In genomic region chr6:116144590-116144989, GRCh38 we compare ENCODE assay signal across 15 cellular contexts. TPM values are rescaled to one million over a fixed set of nuclear protein-coding genes. Genes with fewer than 3 reads are reported as not detected.
DNase-seq lines count a peak whose midpoint lies in the region; ATAC-seq and TF ChIP-seq lines count a peak whose summit lies in the region.
"Had no signal": no experiment of that assay in that cellular context is flagged by ENCODE, and none has a peak within 500 bp of the region (broad histone marks: within the 10 kb centered on the region; RNA-seq: fewer than 3 reads in every experiment).

No MANE protein-coding gene starts in this region.

- no peak overlapping the region for H3K4me3 Mint-ChIP-seq in osteocyte (ENCODE audit: unreplicated experiment)
- H3K4me3 Mint-ChIP-seq: naive B cell; stimulated activated naive B cell treated with anti-CD40 and anti-IgM and Interleukin-4, amounts not matched to agents 10 μg/mL and 1 μg/mL and 100 μg/mL, for 72 hours had no signal

- no peaks in the 10 kb centered on the region for H3K36me3 Mint-ChIP-seq in osteocyte (ENCODE audit: unreplicated experiment)
- H3K36me3 Mint-ChIP-seq: naive B cell had no signal

- no peak overlapping the region for H3K4me3 ChIP-seq in choroid plexus epithelial cell (ENCODE audit: low read depth, low read length)
- no peak overlapping the region for H3K4me3 ChIP-seq in H7 (ENCODE audit: insufficient read depth, low read depth, low read length)

- H3K36me3 ChIP-seq in H7 (replicated peaks; ENCODE audit: control insufficient read depth, insufficient read depth, low read length): no peaks in the 10 kb centered on the region

- H3K27me3 ChIP-seq in H7 (ENCODE audit: control insufficient read depth, insufficient read depth, low read length): no peaks in the 10 kb centered on the region

- TF ChIP-seq CTCF in choroid plexus epithelial cell (conservative IDR thresholded peaks at IDR 0.05; ENCODE audit: low read depth, low read length): no peak
- no peak for TF ChIP-seq CTCF in osteocyte (IDR thresholded peaks at IDR 0.05)

- H3K27ac Mint-ChIP-seq in osteocyte (ENCODE audit: unreplicated experiment): no peak overlapping the region
- H3K27ac Mint-ChIP-seq: stimulated activated naive B cell treated with anti-CD40 and anti-IgM and Interleukin-4, amounts not matched to agents 10 μg/mL and 1 μg/mL and 100 μg/mL, for 72 hours had no signal

- DNase-seq in ELR (ENCODE audit: low read depth) (peak; percentile 88), M059J (ENCODE audit: low read depth) (peak; percentile 83), choroid plexus epithelial cell (ENCODE audit: low read depth) (peak; percentile 93), myocyte (ENCODE audit: low read depth) (peak; percentile 98), H7 (no peak), osteocyte (ENCODE audit: extremely low spot score, unreplicated experiment) (no peak)
- DNase-seq in effector CD8-positive, alpha-beta T cell (lab: John Stamatoyannopoulos, UW): no peak
- DNase-seq: activated CD4-positive, CD25-positive, alpha-beta regulatory T cell treated with anti-CD3 and anti-CD28 coated beads, Interleukin-2, amount 50 U/mL, for 72 hours; activated effector memory CD4-positive, alpha-beta T cell treated with Interleukin-2 at 50 U/mL for 16 hours; cortex of kidney; naive B cell; NCI-H2171; stimulated activated CD4-positive, alpha-beta T cell treated with anti-CD3 and anti-CD28 coated beads, Interleukin-15, amount 100 ng/mL, for 24 hours; stimulated activated naive B cell treated with anti-CD40 and anti-IgM and Interleukin-4, amounts not matched to agents 10 μg/mL and 1 μg/mL and 100 μg/mL, for 72 hours had no signal

- no peaks in the 10 kb centered on the region for H3K9me3 Mint-ChIP-seq in osteocyte (ENCODE audit: unreplicated experiment)
- H3K9me3 Mint-ChIP-seq: naive B cell; stimulated activated naive B cell treated with anti-CD40 and anti-IgM and Interleukin-4, amounts not matched to agents 10 μg/mL and 1 μg/mL and 100 μg/mL, for 72 hours had no signal

- H3K27me3 Mint-ChIP-seq in osteocyte (ENCODE audit: unreplicated experiment): no peaks in the 10 kb centered on the region
- H3K27me3 Mint-ChIP-seq: naive B cell; stimulated activated naive B cell treated with anti-CD40 and anti-IgM and Interleukin-4, amounts not matched to agents 10 μg/mL and 1 μg/mL and 100 μg/mL, for 72 hours had no signal

- no peak for ATAC-seq in HG03139 (IDR thresholded peaks at IDR 0.05; ENCODE audit: unreplicated experiment)
- ATAC-seq: stimulated activated naive B cell treated with anti-CD40 and anti-IgM and Interleukin-4, amounts not matched to agents 10 μg/mL and 1 μg/mL and 100 μg/mL, for 72 hours had no signal

- peaks cover 28% of the 10 kb centered on the region for H3K4me1 Mint-ChIP-seq in osteocyte (ENCODE audit: unreplicated experiment)
- H3K4me1 Mint-ChIP-seq: naive B cell; stimulated activated naive B cell treated with anti-CD40 and anti-IgM and Interleukin-4, amounts not matched to agents 10 μg/mL and 1 μg/mL and 100 μg/mL, for 72 hours had no signal

RNA-seq across cellular contexts. Expression of gene COL10A1, which starts 18.7 kb away (rescaled TPM):
- total RNA-seq in M059J (2014; rRNA removed; shearing (Covaris generic)): 0.10 TPM in 1 of 2 replicates, not detected in the other
- 1.9 and 2.8 TPM in 2 replicates for total RNA-seq in myocyte
- 18.3 TPM for polyA plus RNA-seq in myocyte (2012)
- 0.04 TPM in 1 of 2 replicates, not detected in the other for total RNA-seq in H7 (2014; rRNA removed; shearing (Covaris generic))
- total RNA-seq in osteocyte: not detected in 2 replicates

RNA-seq across cellular contexts. Expression of gene NT5DC1, which starts 43.9 kb away (rescaled TPM):
- total RNA-seq in M059J (2014; rRNA removed; shearing (Covaris generic)): 7.4 and 11.7 TPM in 2 replicates
- total RNA-seq in myocyte (13.1 and 13.2 TPM in 2 replicates), osteocyte (16.0 TPM in 2 replicates)
- 19.1 TPM for polyA plus RNA-seq in myocyte (2012)
- 13.0 and 18.8 TPM in 2 replicates for total RNA-seq in H7 (2014; rRNA removed; shearing (Covaris generic))

Comparison
In these comparisons a context has a peak if more than half of its experiments do, and no peak if none do; other contexts are left out.
1. DNase-seq: peak in ELR (single experiment), M059J (single experiment), choroid plexus epithelial cell (single experiment) and myocyte (single experiment); none in effector CD8-positive, alpha-beta T cell (single experiment), H7 (single experiment) and osteocyte (single experiment).